8 cellular contexts compared by ENCODE assay signal in the genomic region with DNA sequence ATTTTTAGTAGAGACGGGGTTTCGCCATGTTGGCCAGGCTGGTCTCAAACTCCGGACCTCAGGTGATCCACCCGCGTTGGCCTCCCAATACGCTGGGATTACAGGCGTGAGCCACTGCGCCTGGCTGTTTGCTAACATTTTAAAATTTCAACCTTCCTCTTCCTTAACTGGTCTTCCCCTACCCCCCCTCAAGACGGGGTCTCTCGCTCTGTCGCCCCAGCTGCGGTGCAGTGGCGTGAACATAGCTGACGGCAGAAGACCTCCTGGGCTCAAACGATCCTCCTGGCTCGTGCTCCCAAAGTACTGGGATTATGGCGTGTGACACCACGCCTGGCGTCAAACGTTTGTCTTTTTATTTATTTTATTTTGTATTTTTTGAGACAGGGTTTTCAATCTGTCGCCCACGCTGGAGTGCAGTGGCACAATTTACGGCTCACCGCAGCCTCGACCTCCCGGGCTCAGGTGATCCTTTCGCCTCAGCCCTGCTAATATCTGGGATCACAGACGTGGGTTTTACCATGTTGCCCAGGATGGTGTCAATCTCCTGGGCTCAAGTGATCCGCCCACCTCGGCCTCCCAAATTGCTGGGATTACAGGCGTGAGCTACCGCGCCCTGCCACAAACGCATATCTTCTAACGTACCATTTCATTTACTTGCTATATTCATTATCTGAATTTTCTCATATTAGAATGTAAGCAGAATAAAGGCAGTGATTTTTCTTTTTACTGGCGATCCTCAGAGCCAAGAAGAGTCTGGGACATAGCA. TPM values are rescaled to one million over a fixed set of nuclear protein-coding genes. Genes with fewer than 3 reads are reported as not detected.
DNase-seq lines count a peak whose midpoint lies in the region; ATAC-seq lines count a peak whose summit lies in the region.

No MANE protein-coding gene starts in this region.

- CTCF ChIA-PET in CD8-positive, alpha-beta memory T cell (lab: Charles Lee), result interaction anchor here (1.2 to 1.9 kb wide), 2 partner anchors 14 to 365 kb away, joined by 3 to 8 read pairs; no protein-coding TSS in a partner anchor

- H3K27me3 Mint-ChIP-seq in CD8-positive, alpha-beta memory T cell, result peaks cover 0 to 4% of the 10 kb centered on the region in 2 donors

- peak overlapping the region; percentile 79 for H2AFZ ChIP-seq in neuron (ENCODE audit: low read depth, low read length)

- no peaks in the 10 kb centered on the region for H3K9me3 Mint-ChIP-seq in CD8-positive, alpha-beta memory T cell

- peaks cover 1 to 18% (median 6%) of the 10 kb centered on the region in 3 donors for H3K36me3 Mint-ChIP-seq in CD8-positive, alpha-beta memory T cell

- no peak for ATAC-seq in HG03460 (IDR thresholded peaks at IDR 0.05; ENCODE audit: unreplicated experiment)

- no peaks in the 10 kb centered on the region for H3K9me3 ChIP-seq in CD8-positive, alpha-beta memory T cell (ENCODE audit: low read length)
- no peaks in the 10 kb centered on the region for H3K9me3 ChIP-seq in effector memory CD4-positive, alpha-beta T cell (ENCODE audit: control insufficient read depth, low read length)
- H3K9me3 ChIP-seq in neuron (ENCODE audit: low read length), result peaks cover 7% of the 10 kb centered on the region

- H3K27ac ChIP-seq in CD8-positive, alpha-beta memory T cell (ENCODE audit: low read depth, low read length), result peak overlapping the region; percentile 58
- H3K27ac ChIP-seq in effector memory CD4-positive, alpha-beta T cell (ENCODE audit: insufficient read depth, low read length, poor library complexity, severe bottlenecking), result no peak overlapping the region

- no peak for DNase-seq in CD8-positive, alpha-beta memory T cell
- DNase-seq in NCI-H82 treated with DMSO at 0.1 percent for 48 hours (lab: John Stamatoyannopoulos, UW; ENCODE audit: unreplicated experiment) (peak; percentile 35), NCI-H187 (lab: John Stamatoyannopoulos, UW) (no peak), DMS114 treated with DMSO at 0.1 percent for 48 hours (lab: John Stamatoyannopoulos, UW; ENCODE audit: unreplicated experiment) (no peak), AML-193 (lab: John Stamatoyannopoulos, UW) (no peak)
- DNase-seq in effector memory CD4-positive, alpha-beta T cell, result no peak

- H3K4me3 ChIP-seq in CD8-positive, alpha-beta memory T cell (ENCODE audit: low read length), result peak overlapping the region; percentile 72
- H3K4me3 ChIP-seq in effector memory CD4-positive, alpha-beta T cell (ENCODE audit: insufficient read depth, low read depth, low read length, poor library complexity, severe bottlenecking), result peak overlapping the region; percentile 88
- peak overlapping the region; percentile 74 for H3K4me3 ChIP-seq in neuron (ENCODE audit: low read length)

- peak overlapping the region in 7 of 8 donors; percentile 73 to 97 (median 89) for H3K27ac Mint-ChIP-seq in CD8-positive, alpha-beta memory T cell

- no peaks in the 10 kb centered on the region for H3K36me3 ChIP-seq in CD8-positive, alpha-beta memory T cell (ENCODE audit: insufficient read depth, low read length)
- H3K36me3 ChIP-seq in effector memory CD4-positive, alpha-beta T cell (ENCODE audit: control insufficient read depth, insufficient read depth, low read length), result no peaks in the 10 kb centered on the region
- peaks cover 11% of the 10 kb centered on the region for H3K36me3 ChIP-seq in neuron (ENCODE audit: insufficient read depth, low read length)

- POLR2A ChIA-PET in CD8-positive, alpha-beta memory T cell (lab: Charles Lee), result interaction anchor here (1.1 kb wide), 1 partner anchor 8 kb away, joined by 4 read pairs; no protein-coding TSS in a partner anchor

- peaks cover 29 to 36% (median 34%) of the 10 kb centered on the region in 3 donors for H3K4me1 Mint-ChIP-seq in CD8-positive, alpha-beta memory T cell

- peak overlapping the region; percentile 93 to 99 (median 97) for H3K4me3 Mint-ChIP-seq in CD8-positive, alpha-beta memory T cell

- no peaks in the 10 kb centered on the region for H3K27me3 ChIP-seq in CD8-positive, alpha-beta memory T cell (ENCODE audit: insufficient read depth, low read length, poor library complexity, severe bottlenecking)
- no peaks in the 10 kb centered on the region for H3K27me3 ChIP-seq in effector memory CD4-positive, alpha-beta T cell (replicated peaks; ENCODE audit: control insufficient read depth, insufficient read depth, low read length, poor library complexity, severe bottlenecking)
- no peaks in the 10 kb centered on the region for H3K27me3 ChIP-seq in neuron (ENCODE audit: insufficient read depth, low read length)

- H3K4me1 ChIP-seq in CD8-positive, alpha-beta memory T cell (ENCODE audit: insufficient read depth, low read length), result peaks cover 20% of the 10 kb centered on the region
- peaks cover 13% of the 10 kb centered on the region for H3K4me1 ChIP-seq in effector memory CD4-positive, alpha-beta T cell (ENCODE audit: control insufficient read depth, insufficient read depth, low read length, poor library complexity, severe bottlenecking)
- peaks cover 15% of the 10 kb centered on the region for H3K4me1 ChIP-seq in neuron (ENCODE audit: insufficient read depth, low read length)

RNA-seq across cellular contexts. Expression of a gene that starts 1.0 kb away (rescaled TPM):
- 10 to 100 TPM; 58.5 to 60.6 TPM for total RNA-seq in CD8-positive, alpha-beta memory T cell
- 25.4 TPM for polyA plus RNA-seq in CD8-positive, alpha-beta memory T cell

RNA-seq across cellular contexts. Expression of a gene that starts 32.9 kb away (rescaled TPM):
- under 1 TPM; 0.39 to 0.71 TPM for total RNA-seq in CD8-positive, alpha-beta memory T cell
- polyA plus RNA-seq in CD8-positive, alpha-beta memory T cell, result not detected
